ENCODE assay signal across 14 cellular contexts in genomic region chr11:77580712-77581337, GRCh38. TPM values are rescaled to one million over a fixed set of nuclear protein-coding genes. Genes with fewer than 3 reads are reported as not detected.
DNase-seq lines count a peak whose midpoint lies in the region; ATAC-seq, FAIRE-seq and TF ChIP-seq lines count a peak whose summit lies in the region.
"Had no signal": no experiment of that assay in that cellular context is flagged by ENCODE, and none has a peak within 500 bp of the region (broad histone marks: within the 10 kb centered on the region; RNA-seq: fewer than 3 reads in every experiment).

No MANE protein-coding gene starts in this region.

- no TSS peak for BruUV-seq in PC-3 (replicated peaks; lab: Mats Ljungman, UMichigan)

- H4K20me1 ChIP-seq in PC-3 (ENCODE audit: low read length) = no peaks in the 10 kb centered on the region

- no peak overlapping the region for H3K4me2 ChIP-seq in PC-3 (ENCODE audit: low read length)

- no peaks in the 10 kb centered on the region for H3K79me2 ChIP-seq in PC-3 (ENCODE audit: low read length)

- H3K9ac ChIP-seq in PC-3 (ENCODE audit: low read length) = no peak overlapping the region
- H3K9ac ChIP-seq in kidney (ENCODE audit: low read length in 2 of 2) = no peak overlapping the region

- intact Hi-C loops in PC-3 (cut with micrococcal nuclease) (no loop called here), kidney (cut with DNase I) (no loop called here)

- no peak overlapping the region for H2AFZ ChIP-seq in PC-3 (ENCODE audit: low read length)

- no peaks in the 10 kb centered on the region for H3F3A ChIP-seq in PC-3 (ENCODE audit: low read length, unreplicated experiment)

- TF ChIP-seq CTCF in PC-3 (conservative IDR thresholded peaks at IDR 0.05; ENCODE audit: low read depth, low read length) (no peak), fibroblast of villous mesenchyme (IDR thresholded peaks at IDR 0.05; ENCODE audit: insufficient read depth, low read depth, low read length) (no peak), kidney (IDR thresholded peaks at IDR 0.05; ENCODE audit: borderline replicate concordance, extremely low read depth, insufficient read depth) (no peak)

- no peak for FAIRE-seq in kidney (lab: Jason Lieb, UNC)

- H3K36me3 ChIP-seq in PC-3 (ENCODE audit: low read depth, low read length) (peaks cover 5% of the 10 kb centered on the region; the same call in 1 of the 2 replicates), kidney (ENCODE audit: control insufficient read depth in 1 of 2, insufficient read depth in 2 of 2, low read length in 2 of 2) (no peaks in the 10 kb centered on the region)
- H3K36me3 ChIP-seq: vagina had no signal

- H3K4me3 ChIP-seq in PC-3 (ENCODE audit: low read length) = no peak overlapping the region
- H3K4me3 ChIP-seq in fibroblast of villous mesenchyme (ENCODE audit: low read depth, low read length) = no peak overlapping the region
- H3K4me3 ChIP-seq in kidney (ENCODE audit: low read length in 2 of 2) = no peak overlapping the region
- H3K4me3 ChIP-seq: vagina had no signal

- H3K27me3 ChIP-seq in PC-3 (ENCODE audit: low read length) = no peaks in the 10 kb centered on the region
- H3K27me3 ChIP-seq: vagina had no signal

- CTCF ChIA-PET in PC-3 (lab: Charles Lee) = no interaction called here

- H3K9me3 ChIP-seq in PC-3 (ENCODE audit: low read length) (peaks cover 32% of the 10 kb centered on the region), kidney (ENCODE audit: control insufficient read depth in 1 of 2, low read length in 2 of 2) (peaks cover 0 to 8% of the 10 kb centered on the region in 2 donors)
- H3K9me3 ChIP-seq: vagina had no signal

- DNase-seq in NCI-H2227 (lab: John Stamatoyannopoulos, UW; ENCODE audit: unreplicated experiment) (peak; percentile 59), NCI-H2227 treated with DMSO at 0.1 percent for 48 hours (lab: John Stamatoyannopoulos, UW) (no peak), HCEC 1CT (peak; percentile 17), PC-3 (peak; percentile 55), fibroblast of villous mesenchyme (ENCODE audit: low read depth) (peak; percentile 23), medulla oblongata (ENCODE audit: extremely low spot score) (no peak), kidney (no peak)
- DNase-seq: activated CD4-positive, alpha-beta T cell treated with anti-CD3 and anti-CD28 coated beads, Interleukin-2, amount 50 U/mL, for 4 hours; activated gamma-delta T cell; islet precursor cell; MV-4-11 had no signal

- no peaks in the 10 kb centered on the region for H3K9me2 ChIP-seq in PC-3 (replicated peaks; ENCODE audit: low read length)

- POLR2A ChIA-PET in PC-3 (lab: Charles Lee; ENCODE audit: unreplicated experiment) = no interaction called here

- H3K27ac ChIP-seq in PC-3 (ENCODE audit: low read length) (no peak overlapping the region), kidney (ENCODE audit: low read depth in 2 of 2, low read length in 2 of 2) (no peak overlapping the region)
- H3K27ac ChIP-seq: vagina had no signal

- H3K4me1 ChIP-seq in PC-3 (ENCODE audit: insufficient read depth, low read length) (no peaks in the 10 kb centered on the region), kidney (ENCODE audit: control insufficient read depth in 1 of 2, insufficient read depth in 1 of 2, low read depth in 1 of 2, low read length in 2 of 2) (no peaks in the 10 kb centered on the region)
- H3K4me1 ChIP-seq: vagina had no signal

- ATAC-seq in PC-3 = no peak
- no peak for ATAC-seq in HG03196 (IDR thresholded peaks at IDR 0.05; ENCODE audit: unreplicated experiment)
- ATAC-seq: stimulated activated effector memory CD8-positive, alpha-beta T cell treated with anti-CD3 and anti-CD28 coated beads, Interleukin-12 subunit alpha, Interleukin-12 subunit beta, amount 100 ng/mL, for 72 hours had no signal

RNA-seq across cellular contexts. Expression of gene AQP11, which starts 8.9 kb away (rescaled TPM):
- total RNA-seq in PC-3 (2014; rRNA removed) = 2.2 and 3.1 TPM in 2 replicates
- 1.6 and 1.7 TPM in 2 replicates for total RNA-seq in fibroblast of villous mesenchyme
- 1.4 TPM for total RNA-seq in kidney
- 3.8 TPM for polyA plus RNA-seq in kidney (ENCODE audit: insufficient read depth, low read depth, low replicate concordance)

RNA-seq across cellular contexts. Expression of gene CLNS1A, which starts 56.8 kb away (rescaled TPM):
- total RNA-seq in PC-3 (2014; rRNA removed) (302 and 361 TPM in 2 replicates), fibroblast of villous mesenchyme (69.3 and 88.5 TPM in 2 replicates), kidney (79.3 TPM)
- polyA plus RNA-seq in kidney (ENCODE audit: insufficient read depth, low read depth, low replicate concordance) = 74.4 TPM

Comparison
In these comparisons a context has a peak if more than half of its experiments do, and no peak if none do; other contexts are left out.
1. DNase-seq: peak in NCI-H2227 (single experiment), HCEC 1CT (single experiment), PC-3 (single experiment) and fibroblast of villous mesenchyme (single experiment); none in NCI-H2227 treated with DMSO at 0.1 percent for 48 hours (single experiment), medulla oblongata (single experiment) and kidney (single experiment).